In the genomic region with DNA sequence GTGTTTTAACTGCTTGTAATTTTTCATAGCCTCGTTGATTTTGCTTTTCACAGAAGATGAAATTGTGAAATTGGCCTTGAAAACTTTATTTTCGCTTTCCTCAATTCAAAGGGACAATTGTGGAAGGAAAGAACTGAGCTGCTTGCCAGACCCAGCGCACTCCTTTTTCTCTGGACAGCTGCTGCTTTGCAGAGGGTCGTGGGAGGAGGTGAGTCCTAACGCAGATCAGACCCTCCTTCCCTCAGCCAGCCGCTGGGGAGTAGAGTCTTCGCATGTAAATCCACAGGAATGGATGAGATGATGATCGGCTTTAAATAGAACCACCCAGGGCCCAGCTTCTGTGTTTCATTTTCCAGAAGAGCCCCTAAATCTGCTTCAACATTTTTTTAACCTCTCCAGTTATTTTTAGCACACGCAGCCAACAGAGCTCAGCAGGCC, we compare ENCODE assay signal across 10 cellular contexts. TPM values are rescaled to one million over a fixed set of nuclear protein-coding genes. Genes with fewer than 3 reads are reported as not detected.
DNase-seq lines count a peak whose midpoint lies in the region; ATAC-seq and TF ChIP-seq lines count a peak whose summit lies in the region.
"Had no signal": no experiment of that assay in that cellular context is flagged by ENCODE, and none has a peak within 500 bp of the region (broad histone marks: within the 10 kb centered on the region; RNA-seq: fewer than 3 reads in every experiment).

No MANE protein-coding gene starts in this region.

- no peaks in the 10 kb centered on the region for H3K27me3 ChIP-seq in spleen (replicated peaks in 1 of 7)

- ATAC-seq in left ventricle myocardium superior: peak; percentile 48
- no peak for ATAC-seq in HG03175 (IDR thresholded peaks at IDR 0.05; ENCODE audit: unreplicated experiment)
- no peak for ATAC-seq in HG02588 (IDR thresholded peaks at IDR 0.05; ENCODE audit: unreplicated experiment)

- no peaks in the 10 kb centered on the region for H3K9me3 Mint-ChIP-seq in activated naive CD8-positive, alpha-beta T cell treated with anti-CD3 and anti-CD28 coated beads for 36 hours
- H3K9me3 Mint-ChIP-seq: activated naive CD4-positive, alpha-beta T cell treated with anti-CD3 and anti-CD28 coated beads, Interleukin-2, amount 50 U/mL, for 24 hours had no signal

- 10 to 28% (median 17%) methylated on average over 9 of the region's 9 CpGs for WGBS in spleen, 5 donors

- H3K4me3 ChIP-seq in GM12865 (ENCODE audit: low read depth, low read length) (peak overlapping the region; percentile 53), spleen (peak overlapping the region in 5 of 8 donors; percentile 6 to 52 (median 12))

- H3K27ac Mint-ChIP-seq in activated naive CD8-positive, alpha-beta T cell treated with anti-CD3 and anti-CD28 coated beads for 36 hours: no peak overlapping the region
- H3K27ac Mint-ChIP-seq: activated naive CD4-positive, alpha-beta T cell treated with anti-CD3 and anti-CD28 coated beads, Interleukin-2, amount 50 U/mL, for 24 hours had no signal

- no peaks in the 10 kb centered on the region for H3K27me3 Mint-ChIP-seq in activated naive CD8-positive, alpha-beta T cell treated with anti-CD3 and anti-CD28 coated beads for 36 hours
- H3K27me3 Mint-ChIP-seq: activated naive CD4-positive, alpha-beta T cell treated with anti-CD3 and anti-CD28 coated beads, Interleukin-2, amount 50 U/mL, for 24 hours had no signal

- TF ChIP-seq CTCF in GM12865 (IDR thresholded peaks at IDR 0.05; ENCODE audit: insufficient read depth, low read depth, low read length, missing control alignments) (no peak), spleen (IDR thresholded peaks at IDR 0.05 in 8 of 11, conservative IDR thresholded peaks at IDR 0.05 in 3 of 11) (no peak)

- peak overlapping the region; percentile 10 for H3K4me3 Mint-ChIP-seq in activated naive CD8-positive, alpha-beta T cell treated with anti-CD3 and anti-CD28 coated beads for 36 hours
- H3K4me3 Mint-ChIP-seq: activated naive CD4-positive, alpha-beta T cell treated with anti-CD3 and anti-CD28 coated beads, Interleukin-2, amount 50 U/mL, for 24 hours had no signal

- H3K9me3 ChIP-seq in spleen: no peaks in the 10 kb centered on the region

- H3K27ac ChIP-seq in spleen: peak overlapping the region in 3 of 8 donors; percentile 21 to 46 (median 38)

- no peak for TF ChIP-seq POLR2A in spleen (IDR thresholded peaks at IDR 0.05)

- peaks cover 27% of the 10 kb centered on the region for H3K4me1 Mint-ChIP-seq in activated naive CD8-positive, alpha-beta T cell treated with anti-CD3 and anti-CD28 coated beads for 36 hours

- intact Hi-C loops in left ventricle myocardium superior (cut with micrococcal nuclease): no loop called here
- intact Hi-C loops in spleen (cut with DNase I; ENCODE audit: low total_unique reads): no loop called here

- no peaks in the 10 kb centered on the region for H3K36me3 Mint-ChIP-seq in activated naive CD8-positive, alpha-beta T cell treated with anti-CD3 and anti-CD28 coated beads for 36 hours
- H3K36me3 Mint-ChIP-seq: activated naive CD4-positive, alpha-beta T cell treated with anti-CD3 and anti-CD28 coated beads, Interleukin-2, amount 50 U/mL, for 24 hours had no signal

- H3K36me3 ChIP-seq in spleen: no peaks in the 10 kb centered on the region

- DNase-seq in GM12865 (ENCODE audit: low read depth) (no peak), left ventricle myocardium superior (no peak), spleen (no peak), DMS153 (lab: John Stamatoyannopoulos, UW) (no peak), activated gamma-delta T cell (lab: John Stamatoyannopoulos, UW) (no peak)
- DNase-seq in activated naive CD8-positive, alpha-beta T cell treated with anti-CD3 and anti-CD28 coated beads for 36 hours: no peak
- DNase-seq: GDM1 had no signal

- peaks cover 6 to 35% (median 21%) of the 10 kb centered on the region in 6 donors for H3K4me1 ChIP-seq in spleen

RNA-seq across cellular contexts. Expression of gene UBE2E1, which starts 42.7 kb away (rescaled TPM):
- 10 to 100 TPM; 73.9 to 74.9 TPM for total RNA-seq in activated naive CD8-positive, alpha-beta T cell treated with anti-CD3 and anti-CD28 coated beads for 36 hours
- total RNA-seq in left ventricle myocardium superior (66.0 TPM), spleen (100 to 1,000 TPM in 2 of 7 donors, 10 to 100 TPM in 5; 62.6 to 106 (median 87.2) TPM)
- polyA plus RNA-seq in spleen: 10 to 100 TPM; 68.8 to 96.1 (median 95.1) TPM
